8 cellular contexts compared by ENCODE assay signal in the genomic region with DNA sequence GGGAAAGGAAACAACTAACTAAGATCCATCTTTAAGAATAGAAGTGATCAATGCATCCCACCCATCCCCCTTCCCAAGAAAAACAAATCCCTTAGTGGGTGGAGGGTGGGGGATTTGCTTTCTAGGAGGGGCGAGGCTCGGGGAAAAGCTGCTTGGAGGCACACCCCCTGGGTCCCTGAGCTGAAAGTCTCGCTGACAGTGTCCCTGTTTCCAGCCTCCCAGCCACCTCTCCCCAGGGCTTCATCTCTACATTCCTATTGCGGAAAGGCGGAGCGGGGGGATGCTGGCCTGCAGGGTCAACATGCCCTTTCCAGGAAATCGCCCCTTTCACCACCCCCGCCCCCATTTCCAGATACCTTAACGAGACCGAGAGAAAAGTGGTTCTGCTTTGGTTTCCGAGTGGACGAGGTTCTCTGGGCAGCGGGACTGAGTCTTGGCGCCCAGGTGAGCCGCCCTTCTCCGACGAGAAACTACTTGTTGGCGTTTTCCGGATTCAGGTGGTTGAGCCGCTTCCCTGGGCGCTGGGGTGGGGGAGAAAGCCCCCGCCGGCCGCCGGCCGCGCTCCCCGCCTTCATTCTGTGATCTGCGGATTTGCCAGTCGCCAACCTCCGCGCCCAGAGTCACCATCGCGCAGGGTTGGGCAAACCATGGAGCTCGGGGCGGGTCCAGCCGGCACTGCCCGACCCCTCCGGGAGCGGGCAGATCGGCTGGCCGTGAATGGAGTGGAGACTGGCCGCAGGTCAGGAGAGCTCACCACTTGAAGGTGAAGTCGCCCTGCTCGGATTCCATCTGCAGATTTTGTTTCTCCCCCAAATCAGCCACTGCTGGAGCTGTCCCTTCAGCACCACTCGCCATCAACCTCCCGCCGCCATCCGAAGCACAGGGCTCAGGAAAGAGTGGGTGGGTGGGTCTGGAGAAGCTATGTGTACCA.
DNase-seq lines count a peak whose midpoint lies in the region; ATAC-seq, FAIRE-seq and TF ChIP-seq lines count a peak whose summit lies in the region.

No MANE protein-coding gene starts in this region.

- no peak for FAIRE-seq in H54 (lab: Jason Lieb, UNC)

- H3K4me3 ChIP-seq in retinal pigment epithelial cell (ENCODE audit: low read length), result peak overlapping the region; percentile 32

- TF ChIP-seq POLR2A in H54 (IDR thresholded peaks at IDR 0.05; ENCODE audit: low read depth, low read length) (no peak), erythroblast (IDR thresholded peaks at IDR 0.05; ENCODE audit: low read length) (no peak)

- DNase-seq in H54 (ENCODE audit: insufficient read length, low spot score), result peak; percentile 21
- peak; percentile 76 for DNase-seq in NCI-H748 (lab: John Stamatoyannopoulos, UW; ENCODE audit: unreplicated experiment)
- peak; percentile 3 to 18 for DNase-seq in erythroblast (lab: John Stamatoyannopoulos, UW)
- no peak for DNase-seq in retinal pigment epithelial cell (ENCODE audit: low read depth)
- DNase-seq in NCI-H1092 treated with DMSO at 0.1 percent for 48 hours (lab: John Stamatoyannopoulos, UW), result no peak
- no peak for DNase-seq in activated CD8-positive, alpha-beta memory T cell treated with anti-CD3 and anti-CD28 coated beads, Interleukin-2, amount 50 U/mL, for 4 hours
- DNase-seq in NCI-H2171 treated with DMSO at 0.1 percent for 48 hours (lab: John Stamatoyannopoulos, UW), result no peak

- TF ChIP-seq CTCF in retinal pigment epithelial cell (conservative IDR thresholded peaks at IDR 0.05; ENCODE audit: low read depth, low read length), result no peak

- no peak for ATAC-seq in HG02840 (IDR thresholded peaks at IDR 0.05; ENCODE audit: low FRiP score, unreplicated experiment)

Comparison
In these comparisons a context has a peak if more than half of its experiments do, and no peak if none do; other contexts are left out.
1. DNase-seq: peak in H54 (single experiment), NCI-H748 (single experiment) and erythroblast (2 of 2); none in retinal pigment epithelial cell (single experiment), NCI-H1092 treated with DMSO at 0.1 percent for 48 hours (single experiment), activated CD8-positive, alpha-beta memory T cell treated with anti-CD3 and anti-CD28 coated beads, Interleukin-2, amount 50 U/mL, for 4 hours (single experiment) and NCI-H2171 treated with DMSO at 0.1 percent for 48 hours (single experiment).